Comparison of ENCODE assay signal across 8 cellular contexts in genomic region chr12:53625373-53625945, GRCh38. TPM values are rescaled to one million over a fixed set of nuclear protein-coding genes. Genes with fewer than 3 reads are reported as not detected.
DNase-seq lines count a peak whose midpoint lies in the region; ATAC-seq and TF ChIP-seq lines count a peak whose summit lies in the region.

No MANE protein-coding gene starts in this region.

- H3K4me1 ChIP-seq in adipocyte (ENCODE audit: control insufficient read depth, insufficient read depth, low read length) (peaks cover 29% of the 10 kb centered on the region), left lung (peaks cover 25 to 56% of the 10 kb centered on the region in 2 donors), thoracic aorta (ENCODE audit: control insufficient read depth in 1 of 2, low read depth in 2 of 2) (peaks cover 28 to 33% of the 10 kb centered on the region in 2 donors)

- H3K4me1 Mint-ChIP-seq in activated CD4-positive, alpha-beta T cell treated with anti-CD3 and anti-CD28 coated beads, Interleukin-2, amount 10 ng/mL, durations not matched to agents 24 days and 14 days = peaks cover 29% of the 10 kb centered on the region

- ATAC-seq in left lung (no peak), thoracic aorta (ENCODE audit: insufficient number of reproducible peaks, low FRiP score, low read depth) (no peak), HG03025 (IDR thresholded peaks at IDR 0.05; ENCODE audit: low FRiP score, unreplicated experiment) (no peak), GM18498 (IDR thresholded peaks at IDR 0.05; ENCODE audit: unreplicated experiment) (no peak)

- no peaks in the 10 kb centered on the region for H3K9me3 ChIP-seq in adipocyte (ENCODE audit: control insufficient read depth, low read length)
- H3K9me3 ChIP-seq in left lung = no peaks in the 10 kb centered on the region
- no peaks in the 10 kb centered on the region for H3K9me3 ChIP-seq in thoracic aorta

- no peaks in the 10 kb centered on the region for H3K27me3 Mint-ChIP-seq in activated CD4-positive, alpha-beta T cell treated with anti-CD3 and anti-CD28 coated beads, Interleukin-2, amount 10 ng/mL, durations not matched to agents 24 days and 14 days

- H3K27me3 ChIP-seq in adipocyte (replicated peaks; ENCODE audit: control insufficient read depth, insufficient read depth, low read length) = no peaks in the 10 kb centered on the region
- H3K27me3 ChIP-seq in left lung = no peaks in the 10 kb centered on the region
- H3K27me3 ChIP-seq in thoracic aorta (replicated peaks; ENCODE audit: insufficient read depth) = no peaks in the 10 kb centered on the region

- H3K36me3 Mint-ChIP-seq in activated CD4-positive, alpha-beta T cell treated with anti-CD3 and anti-CD28 coated beads, Interleukin-2, amount 10 ng/mL, durations not matched to agents 24 days and 14 days (ENCODE audit: low read depth) = peaks cover 2% of the 10 kb centered on the region

- H3K27ac ChIP-seq in left lung (peak overlapping the region; percentile 91 to 95), thoracic aorta (peak overlapping the region; percentile 91)

- peak overlapping the region; percentile 99 for H3K9ac ChIP-seq in adipocyte (ENCODE audit: low read length)

- peak overlapping the region; percentile 99 for H3K4me3 Mint-ChIP-seq in activated CD4-positive, alpha-beta T cell treated with anti-CD3 and anti-CD28 coated beads, Interleukin-2, amount 10 ng/mL, durations not matched to agents 24 days and 14 days

- H3K4me3 ChIP-seq in adipocyte (ENCODE audit: low read length) (peak overlapping the region; percentile 99), left lung (peak overlapping the region; percentile 47 to 80), thoracic aorta (peak overlapping the region; percentile 83)

- H3K27ac Mint-ChIP-seq in activated CD4-positive, alpha-beta T cell treated with anti-CD3 and anti-CD28 coated beads, Interleukin-2, amount 10 ng/mL, durations not matched to agents 24 days and 14 days = peak overlapping the region; percentile 88

- intact Hi-C loops in activated CD4-positive, alpha-beta T cell treated with anti-CD3 and anti-CD28 coated beads, Interleukin-2, amount 10 ng/mL, durations not matched to agents 24 days and 14 days (cut with micrococcal nuclease) = loop anchor here (5.0 kb wide), 2 partner anchors 63 to 132 kb away; no protein-coding TSS in a partner anchor
- intact Hi-C loops in left lung (cut with DNase I) = no loop called here

- H3K9me3 Mint-ChIP-seq in activated CD4-positive, alpha-beta T cell treated with anti-CD3 and anti-CD28 coated beads, Interleukin-2, amount 10 ng/mL, durations not matched to agents 24 days and 14 days = no peaks in the 10 kb centered on the region

- no peak for DNase-seq in activated CD4-positive, alpha-beta T cell treated with anti-CD3 and anti-CD28 coated beads, Interleukin-2, amount 10 ng/mL, durations not matched to agents 24 days and 14 days
- no peak for DNase-seq in activated CD4-positive, alpha-beta T cell treated with anti-CD3 and anti-CD28 coated beads, Interleukin-2, amount 50 U/mL, for 1 hour
- DNase-seq in adipocyte (ENCODE audit: low read depth) (no peak), left lung (no peak), thoracic aorta (ENCODE audit: low spot score) (no peak), ureter (ENCODE audit: low spot score) (no peak)

- no peaks in the 10 kb centered on the region for H3K36me3 ChIP-seq in adipocyte (ENCODE audit: control insufficient read depth, insufficient read depth, low read length, severe bottlenecking)
- H3K36me3 ChIP-seq in left lung = no peaks in the 10 kb centered on the region
- no peaks in the 10 kb centered on the region for H3K36me3 ChIP-seq in thoracic aorta

- TF ChIP-seq CTCF in left lung (IDR thresholded peaks at IDR 0.05) (no peak), thoracic aorta (IDR thresholded peaks at IDR 0.05) (no peak)

RNA-seq across cellular contexts. Expression of gene ATF7, which starts 0.7 kb away (rescaled TPM):
- total RNA-seq in activated CD4-positive, alpha-beta T cell treated with anti-CD3 and anti-CD28 coated beads, Interleukin-2, amount 10 ng/mL, durations not matched to agents 24 days and 14 days = 23.0 and 31.5 TPM in 2 replicates
- total RNA-seq in left lung (10 to 100 TPM; 48.7 to 58.5 TPM), thoracic aorta (10 to 100 TPM; 24.4 to 82.1 TPM), ureter (58.3 TPM)

RNA-seq across cellular contexts. Expression of gene ATP5MC2, which starts 50.4 kb away (rescaled TPM):
- total RNA-seq in activated CD4-positive, alpha-beta T cell treated with anti-CD3 and anti-CD28 coated beads, Interleukin-2, amount 10 ng/mL, durations not matched to agents 24 days and 14 days = 408 and 411 TPM in 2 replicates
- total RNA-seq in left lung = 100 to 1,000 TPM; 247 to 263 TPM
- 100 to 1,000 TPM; 168 to 175 TPM for total RNA-seq in thoracic aorta
- 341 TPM for total RNA-seq in ureter
